Comparison of ENCODE assay signal across 19 cellular contexts in genomic region chr18:27549335-27550039, GRCh38.
DNase-seq lines count a peak whose midpoint lies in the region; ATAC-seq, FAIRE-seq and TF ChIP-seq lines count a peak whose summit lies in the region.
"Had no signal": no experiment of that assay in that cellular context is flagged by ENCODE, and none has a peak within 500 bp of the region (broad histone marks: within the 10 kb centered on the region; RNA-seq: fewer than 3 reads in every experiment).

No MANE protein-coding gene starts in this region.

- POLR2A ChIA-PET in H1 (lab: Charles Lee; ENCODE audit: partially characterized antibody), result interaction anchor here (1.3 kb wide), 1 partner anchor 12 kb away, joined by 3 read pairs; no protein-coding TSS in a partner anchor

- no peak overlapping the region for H3K18ac ChIP-seq in H1 (ENCODE audit: extremely low read depth, low read length)

- H3K4me1 ChIP-seq in H1 (replicated peaks in 1 of 4; ENCODE audit: control insufficient read depth in 3 of 4, insufficient read depth in 4 of 4, low read length in 3 of 4), result no peaks in the 10 kb centered on the region
- H3K4me1 ChIP-seq: A549 had no signal

- H3K4ac ChIP-seq in H1 (replicated peaks; ENCODE audit: insufficient read length, low read depth, low read length), result no peak overlapping the region

- no peak overlapping the region for H2BK12ac ChIP-seq in H1 (ENCODE audit: low read depth, low read length)

- H2BK15ac ChIP-seq in H1 (ENCODE audit: low read length), result no peak overlapping the region

- H3K27me3 Mint-ChIP-seq in activated T-cell treated with anti-CD3 and anti-CD28 coated beads, Interleukin-2, amount 50 U/mL, for 24 hours, result no peaks in the 10 kb centered on the region
- H3K27me3 Mint-ChIP-seq: CD4-positive, alpha-beta memory T cell had no signal

- H4K8ac ChIP-seq in H1 (ENCODE audit: extremely low read depth, insufficient read depth, low read length), result no peak overlapping the region

- H3K23me2 ChIP-seq in H1 (ENCODE audit: low read depth, low read length), result no peaks in the 10 kb centered on the region

- no peak for TF ChIP-seq RAD21 in H1 (IDR thresholded peaks at IDR 0.05 in 1 of 2, conservative IDR thresholded peaks at IDR 0.05 in 1 of 2; ENCODE audit: low read depth in 2 of 2, low read length in 2 of 2)
- TF ChIP-seq RAD21 in neural cell (conservative IDR thresholded peaks at IDR 0.05), result no peak

- H3K9ac ChIP-seq in H1 (replicated peaks in 1 of 4; ENCODE audit: extremely low read depth in 1 of 4, low read depth in 3 of 4, low read length in 3 of 4), result no peak overlapping the region
- H3K9ac ChIP-seq in neural cell (ENCODE audit: low read length), result no peak overlapping the region

- WGBS in H1 (ENCODE audit: extremely low coverage in 1 of 2, insufficient coverage in 1 of 2, insufficient read length in 1 of 2, insufficient replicate concordance in 2 of 2, low coverage in 1 of 2, low lambda C conversion rate in 2 of 2, missing lambda C conversion rate in 1 of 2), 2 experiments, result 88 to 100% methylated on average over 1 to 6 of the region's 6 CpGs

- H3K27ac ChIP-seq in H1 (ENCODE audit: low read depth, low read length) (no peak overlapping the region), neural cell (ENCODE audit: low read length) (no peak overlapping the region)
- H3K27ac ChIP-seq: 22Rv1, A549 had no signal

- CTCF ChIA-PET in H1 (lab: Charles Lee; ENCODE audit: partially characterized antibody), result interaction anchor here (0.5 to 1.7 kb wide), 10 partner anchors 9 to 687 kb away, joined by 3 to 6 read pairs (median 3); no protein-coding TSS in a partner anchor

- H3K56ac ChIP-seq in H1 (replicated peaks; ENCODE audit: insufficient read length, low read depth, low read length), result no peak overlapping the region

- no peaks in the 10 kb centered on the region for H3K36me3 Mint-ChIP-seq in activated T-cell treated with anti-CD3 and anti-CD28 coated beads, Interleukin-2, amount 50 U/mL, for 24 hours (ENCODE audit: low read depth)
- H3K36me3 Mint-ChIP-seq: CD14-positive monocyte; CD4-positive, alpha-beta memory T cell had no signal

- no peaks in the 10 kb centered on the region for H3K36me3 ChIP-seq in H1 (ENCODE audit: control insufficient read depth in 2 of 4, insufficient read depth in 4 of 4, low read length in 3 of 4)
- no peaks in the 10 kb centered on the region for H3K36me3 ChIP-seq in neural cell (ENCODE audit: insufficient read depth, low read length)

- no peaks in the 10 kb centered on the region for H3F3A ChIP-seq in neural cell (ENCODE audit: insufficient read depth, low read length, poor library complexity, severe bottlenecking)

- H3K9me3 Mint-ChIP-seq in activated T-cell treated with anti-CD3 and anti-CD28 coated beads, Interleukin-2, amount 50 U/mL, for 24 hours, result peaks cover 25% of the 10 kb centered on the region

- DNase-seq in DMS53 (lab: John Stamatoyannopoulos, UW) (peak; percentile 7), DMS53 treated with DMSO at 0.1 percent for 48 hours (lab: John Stamatoyannopoulos, UW; ENCODE audit: unreplicated experiment) (no peak), NAMALWA (ENCODE audit: low spot score) (peak; percentile 9), H1 (ENCODE audit: low read depth in 1 of 2, low spot score in 2 of 2) (no peak), omental fat pad (ENCODE audit: low spot score) (no peak), medulla oblongata (ENCODE audit: extremely low spot score) (no peak)
- no peak for DNase-seq in activated T-cell treated with anti-CD3 and anti-CD28 coated beads, Interleukin-2, amount 50 U/mL, for 24 hours
- DNase-seq: AML-193; CD4-positive, alpha-beta memory T cell; DMS79 treated with DMSO at 0.1 percent for 48 hours; GF-D8; KG1 had no signal

- TF ChIP-seq CTCF in H1 (IDR thresholded peaks at IDR 0.05; ENCODE audit: control extremely low read depth in 1 of 3, insufficient read depth in 1 of 3, low read depth in 1 of 3, low read length in 3 of 3) (peak in 2 of 3 experiments; percentile 18 to 32; a peak in 3 of 4 replicates), neural cell (IDR thresholded peaks at IDR 0.05; ENCODE audit: poor library complexity, severe bottlenecking) (peak; percentile 12), omental fat pad (IDR thresholded peaks at IDR 0.05) (no peak)

- TF ChIP-seq POLR2A in H1 (IDR thresholded peaks at IDR 0.05; ENCODE audit: control extremely low read depth in 1 of 2, low read depth in 2 of 2, low read length in 2 of 2), result no peak

- H3K27ac Mint-ChIP-seq in activated T-cell treated with anti-CD3 and anti-CD28 coated beads, Interleukin-2, amount 50 U/mL, for 24 hours, result no peak overlapping the region
- H3K27ac Mint-ChIP-seq: CD14-positive monocyte; CD4-positive, alpha-beta memory T cell had no signal

- H4K5ac ChIP-seq in H1 (ENCODE audit: insufficient read length, low read depth, low read length), result no peak overlapping the region

- no peak overlapping the region for H2AK5ac ChIP-seq in H1 (ENCODE audit: low read depth, low read length)

- no peak overlapping the region for H3K4me2 ChIP-seq in H1 (ENCODE audit: insufficient read depth in 1 of 2, low read depth in 2 of 2, low read length in 2 of 2)
- no peak overlapping the region for H3K4me2 ChIP-seq in neural cell (ENCODE audit: low read length)
- H3K4me2 ChIP-seq: A549 had no signal

- no peaks in the 10 kb centered on the region for H4K20me1 ChIP-seq in H1 (replicated peaks in 1 of 2; ENCODE audit: control insufficient read depth in 1 of 2, insufficient read depth in 2 of 2, low read length in 2 of 2)
- no peaks in the 10 kb centered on the region for H4K20me1 ChIP-seq in neural cell (ENCODE audit: insufficient read depth)

- FAIRE-seq in H1 (lab: Jason Lieb, UNC), result no peak
- FAIRE-seq: A549, GM12891, GM19239, H54 had no signal

- H3K9me2 ChIP-seq in neural cell (ENCODE audit: insufficient read depth, low read length), result no peaks in the 10 kb centered on the region

- H3K23ac ChIP-seq in H1 (ENCODE audit: insufficient read length), result no peak overlapping the region

- no peaks in the 10 kb centered on the region for H3K4me1 Mint-ChIP-seq in activated T-cell treated with anti-CD3 and anti-CD28 coated beads, Interleukin-2, amount 50 U/mL, for 24 hours (ENCODE audit: low read depth)
- H3K4me1 Mint-ChIP-seq: CD14-positive monocyte; CD4-positive, alpha-beta memory T cell had no signal

- no peak overlapping the region for H2AFZ ChIP-seq in H1 (ENCODE audit: low read length)
- H2AFZ ChIP-seq in neural cell (ENCODE audit: low read depth, low read length), result no peak overlapping the region

- TF ChIP-seq EP300 in H1 (IDR thresholded peaks at IDR 0.05; ENCODE audit: borderline replicate concordance in 1 of 2, low read depth in 2 of 2, low read length in 2 of 2) (no peak), neural cell (conservative IDR thresholded peaks at IDR 0.05; ENCODE audit: poor library complexity, severe bottlenecking) (peak; percentile 98)

- no peaks in the 10 kb centered on the region for H3K27me3 ChIP-seq in H1 (replicated peaks in 1 of 4; ENCODE audit: control insufficient read depth in 3 of 4, extremely low read depth in 1 of 4, insufficient read depth in 3 of 4, low read length in 3 of 4)
- no peaks in the 10 kb centered on the region for H3K27me3 ChIP-seq in neural cell (ENCODE audit: insufficient read depth, low read depth, low read length)

- no peak overlapping the region for H2BK20ac ChIP-seq in H1 (ENCODE audit: low read length)

- no peak overlapping the region for H3K4me3 Mint-ChIP-seq in activated T-cell treated with anti-CD3 and anti-CD28 coated beads, Interleukin-2, amount 50 U/mL, for 24 hours
- H3K4me3 Mint-ChIP-seq: CD14-positive monocyte; CD4-positive, alpha-beta memory T cell had no signal

- H2BK5ac ChIP-seq in H1 (ENCODE audit: low read depth, low read length), result no peak overlapping the region

- H2BK120ac ChIP-seq in H1 (replicated peaks; ENCODE audit: low read depth, low read length), result no peak overlapping the region

- H3K79me2 ChIP-seq in H1 (ENCODE audit: control insufficient read depth in 1 of 2, insufficient read depth in 2 of 2, low read length in 2 of 2) (no peaks in the 10 kb centered on the region), neural cell (replicated peaks; ENCODE audit: insufficient read depth, low read length) (no peaks in the 10 kb centered on the region)

- H3K4me3 ChIP-seq in H1 (ENCODE audit: extremely low read depth in 1 of 4, insufficient read depth in 2 of 4, low read depth in 3 of 4, low read length in 4 of 4) (no peak overlapping the region), neural cell (ENCODE audit: low read length) (no peak overlapping the region)
- H3K4me3 ChIP-seq: A549 had no signal

- no peak overlapping the region for H4K91ac ChIP-seq in H1 (replicated peaks; ENCODE audit: insufficient read length, low read length)

- H3K9me3 ChIP-seq in H1 (ENCODE audit: insufficient read depth in 2 of 2, low read depth in 1 of 2, low read length in 1 of 2) (no peaks in the 10 kb centered on the region), neural cell (ENCODE audit: low read length) (no peaks in the 10 kb centered on the region)
- H3K9me3 ChIP-seq: A549 had no signal

- no peaks in the 10 kb centered on the region for H3K79me1 ChIP-seq in H1 (ENCODE audit: low read depth, low read length)

- H3K14ac ChIP-seq in H1 (ENCODE audit: insufficient read length), result no peak overlapping the region

- ATAC-seq in omental fat pad (ENCODE audit: low FRiP score), result no peak
- ATAC-seq: A549 had no signal

TF ChIP-seq in H1, 55 proteins besides CTCF, POLR2A, EP300 and RAD21 (continues in another document):
- no peak for TF ChIP-seq RFX5 (IDR thresholded peaks at IDR 0.05; ENCODE audit: borderline replicate concordance, low read depth, low read length)
- no peak for TF ChIP-seq RNF2 (IDR thresholded peaks at IDR 0.05; ENCODE audit: borderline replicate concordance, low read depth, low read length, missing control alignments, poor library complexity, severe bottlenecking)
- peak; percentile 60; the same call in 1 of the 2 replicates for TF ChIP-seq TEAD4 (IDR thresholded peaks at IDR 0.05; ENCODE audit: low read depth, low read length)

TF ChIP-seq in neural cell, 6 proteins besides CTCF, POLR2A, EP300 and RAD21 (continues in another document):
- TF ChIP-seq SMC3 (conservative IDR thresholded peaks at IDR 0.05; ENCODE audit: poor library complexity), result no peak

Comparison
In these comparisons a context has a peak if more than half of its experiments do, and no peak if none do; other contexts are left out.
1. DNase-seq: peak in DMS53 (single experiment) and NAMALWA (single experiment); none in DMS53 treated with DMSO at 0.1 percent for 48 hours (single experiment), H1 (0 of 2), omental fat pad (single experiment), medulla oblongata (single experiment) and activated T-cell treated with anti-CD3 and anti-CD28 coated beads, Interleukin-2, amount 50 U/mL, for 24 hours (single experiment).
2. CTCF ChIP-seq: peak in H1 (2 of 3) and neural cell (single experiment); none in omental fat pad (0 of 3).